In the genomic region with DNA sequence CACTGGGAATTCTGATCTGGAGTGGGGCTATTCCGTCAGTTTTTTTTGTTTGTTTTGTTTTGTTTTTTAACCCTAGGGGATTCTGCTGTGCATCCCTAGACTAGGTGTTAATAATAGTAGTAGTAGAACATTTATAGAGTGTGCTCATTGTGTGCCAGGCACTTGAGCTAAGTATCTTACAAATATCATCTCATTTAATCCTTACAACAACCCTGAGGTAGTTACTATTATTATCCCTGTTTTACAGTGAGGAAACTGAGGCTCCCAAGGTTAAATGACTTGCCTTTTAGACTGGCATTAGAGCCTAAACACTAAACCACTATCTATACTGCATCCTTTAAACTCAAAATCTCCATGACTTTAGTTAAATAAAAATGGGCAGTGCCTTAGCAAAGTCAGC, we compare ENCODE assay signal across 11 cellular contexts.
"Had no signal": no experiment of that assay in that cellular context is flagged by ENCODE, and none has a peak within 500 bp of the region (broad histone marks: within the 10 kb centered on the region; RNA-seq: fewer than 3 reads in every experiment).

No MANE protein-coding gene starts in this region.

- H3K9me3 ChIP-seq: HAP-1 had no signal

- H3K4me2 ChIP-seq: GM23338 had no signal

- DNase-seq: GM23248, GOT3, H7, H9, HCEC 1CT, HFFc6 had no signal

- ATAC-seq: GM23338, HCT116 had no signal

- H3K27ac ChIP-seq: GM23248 had no signal

- H3K4me1 ChIP-seq: HAP-1 had no signal

- H3K4me3 ChIP-seq: GM23248, GM23338, HAP-1 had no signal

- H3K9ac ChIP-seq: GM23248 had no signal

- H2AFZ ChIP-seq: GM23248, GM23338 had no signal

- FAIRE-seq: H1, H54 had no signal
